Comparison of ENCODE assay signal across 1 cellular context in genomic region chr19:540867-541637, GRCh38.
TF ChIP-seq lines count a peak whose summit lies in the region.

No MANE protein-coding gene starts in this region.

TF ChIP-seq in HepG2, 621 proteins besides CTCF, POLR2A, EP300 and RAD21:
- no peak for TF ChIP-seq TEAD2 (CRISPR knock-in tag; IDR thresholded peaks at IDR 0.05)
- no peak for TF ChIP-seq HNRNPLL (IDR thresholded peaks at IDR 0.05; ENCODE audit: low read depth, low read length, poor library complexity, severe bottlenecking)
- TF ChIP-seq AGO2 (optimal IDR thresholded peaks at IDR 0.05; ENCODE audit: low read depth, low read length) = peak; percentile 23
- no peak for TF ChIP-seq ZBTB7B (CRISPR knock-in tag; IDR thresholded peaks at IDR 0.05)
- TF ChIP-seq, protein P1, sequence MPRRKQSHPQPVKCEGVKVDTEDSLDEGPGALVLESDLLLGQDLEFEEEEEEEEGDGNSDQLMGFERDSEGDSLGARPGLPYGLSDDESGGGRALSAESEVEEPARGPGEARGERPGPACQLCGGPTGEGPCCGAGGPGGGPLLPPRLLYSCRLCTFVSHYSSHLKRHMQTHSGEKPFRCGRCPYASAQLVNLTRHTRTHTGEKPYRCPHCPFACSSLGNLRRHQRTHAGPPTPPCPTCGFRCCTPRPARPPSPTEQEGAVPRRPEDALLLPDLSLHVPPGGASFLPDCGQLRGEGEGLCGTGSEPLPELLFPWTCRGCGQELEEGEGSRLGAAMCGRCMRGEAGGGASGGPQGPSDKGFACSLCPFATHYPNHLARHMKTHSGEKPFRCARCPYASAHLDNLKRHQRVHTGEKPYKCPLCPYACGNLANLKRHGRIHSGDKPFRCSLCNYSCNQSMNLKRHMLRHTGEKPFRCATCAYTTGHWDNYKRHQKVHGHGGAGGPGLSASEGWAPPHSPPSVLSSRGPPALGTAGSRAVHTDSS (CRISPR knock-in tag; conservative IDR thresholded peaks at IDR 0.05) = no peak
- TF ChIP-seq RBFOX2 (IDR thresholded peaks at IDR 0.05; ENCODE audit: low read depth, low read length) = 0 out of 2 replicates have a peak, but pooled peaks have one; percentile 36
- no peak for TF ChIP-seq ZNF33B (CRISPR knock-in tag; IDR thresholded peaks at IDR 0.05)
- no peak for TF ChIP-seq GMEB1 (CRISPR knock-in tag; IDR thresholded peaks at IDR 0.05; ENCODE audit: borderline replicate concordance)
- TF ChIP-seq, protein P2, sequence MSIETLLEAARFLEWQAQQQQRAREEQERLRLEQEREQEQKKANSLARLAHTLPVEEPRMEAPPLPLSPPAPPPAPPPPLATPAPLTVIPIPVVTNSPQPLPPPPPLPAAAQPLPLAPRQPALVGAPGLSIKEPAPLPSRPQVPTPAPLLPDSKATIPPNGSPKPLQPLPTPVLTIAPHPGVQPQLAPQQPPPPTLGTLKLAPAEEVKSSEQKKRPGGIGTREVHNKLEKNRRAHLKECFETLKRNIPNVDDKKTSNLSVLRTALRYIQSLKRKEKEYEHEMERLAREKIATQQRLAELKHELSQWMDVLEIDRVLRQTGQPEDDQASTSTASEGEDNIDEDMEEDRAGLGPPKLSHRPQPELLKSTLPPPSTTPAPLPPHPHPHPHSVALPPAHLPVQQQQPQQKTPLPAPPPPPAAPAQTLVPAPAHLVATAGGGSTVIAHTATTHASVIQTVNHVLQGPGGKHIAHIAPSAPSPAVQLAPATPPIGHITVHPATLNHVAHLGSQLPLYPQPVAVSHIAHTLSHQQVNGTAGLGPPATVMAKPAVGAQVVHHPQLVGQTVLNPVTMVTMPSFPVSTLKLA (IDR thresholded peaks at IDR 0.05) = no peak
